ENCODE assay signal across 9 cellular contexts in genomic region chrX:41137589-41137988, GRCh38. TPM values are rescaled to one million over a fixed set of nuclear protein-coding genes. Genes with fewer than 3 reads are reported as not detected.
A peak's percentile ranks its signal among the peaks of the same experiment; 100 is the strongest.
DNase-seq lines count a peak whose midpoint lies in the region; ATAC-seq and TF ChIP-seq lines count a peak whose summit lies in the region.
"Had no signal": no experiment of that assay in that cellular context is flagged by ENCODE, and none has a peak within 500 bp of the region (broad histone marks: within the 10 kb centered on the region; RNA-seq: fewer than 3 reads in every experiment).

No MANE protein-coding gene starts in this region.

- CTCF ChIA-PET in AG04450 (lab: Charles Lee): interaction anchor here (0.6 to 1.9 kb wide), 5 partner anchors 10 to 184 kb away, joined by 3 to 14 read pairs (median 5); no protein-coding TSS in a partner anchor

- TF ChIP-seq CTCF in AG04450 (IDR thresholded peaks at IDR 0.05; ENCODE audit: low read depth, low read length) (peak; percentile 39), GM06990 (IDR thresholded peaks at IDR 0.05; ENCODE audit: insufficient read depth, low read length, poor library complexity, severe bottlenecking) (peak; percentile 36), foreskin keratinocyte (conservative IDR thresholded peaks at IDR 0.05) (peak; percentile 49)

- no peaks in the 10 kb centered on the region for H3K36me3 ChIP-seq in GM06990 (ENCODE audit: control insufficient read depth, insufficient read depth, low read length)

- DNase-seq in AG04450 (ENCODE audit: low read depth, low spot score) (no peak), GM06990 (ENCODE audit: extremely low read depth, insufficient read length) (no peak), RPMI7951 (ENCODE audit: low read depth) (peak; percentile 13), foreskin keratinocyte (no peak), UCSD-AML1 (lab: John Stamatoyannopoulos, UW; ENCODE audit: unreplicated experiment) (no peak), anterior cingulate cortex (lab: John Stamatoyannopoulos, UW) (no peak)
- DNase-seq: activated CD8-positive, alpha-beta memory T cell treated with anti-CD3 and anti-CD28 coated beads, Interleukin-2, amount 10 ng/mL, durations not matched to agents 7 days and 5 days had no signal

- no peaks in the 10 kb centered on the region for H3K9me3 ChIP-seq in AG04450 (ENCODE audit: control insufficient read depth, insufficient read depth, low read length)

- no peaks in the 10 kb centered on the region for H3K27me3 ChIP-seq in AG04450 (ENCODE audit: control insufficient read depth, insufficient read depth, low read length)
- no peaks in the 10 kb centered on the region for H3K27me3 ChIP-seq in GM06990 (replicated peaks; ENCODE audit: control insufficient read depth, insufficient read depth, low read length)
- H3K27me3 ChIP-seq in foreskin keratinocyte: no peaks in the 10 kb centered on the region

- POLR2A ChIA-PET in AG04450 (lab: Yijun Ruan, JAX): no interaction called here

- no peaks in the 10 kb centered on the region for H3K4me1 ChIP-seq in foreskin keratinocyte

- H3K27ac ChIP-seq in AG04450 (ENCODE audit: low read depth, low read length) (no peak overlapping the region), foreskin keratinocyte (no peak overlapping the region)

- no peak for ATAC-seq in foreskin keratinocyte
- no peak for ATAC-seq in HG02870 (IDR thresholded peaks at IDR 0.05; ENCODE audit: unreplicated experiment)
- no peak for ATAC-seq in GM21619 (IDR thresholded peaks at IDR 0.05; ENCODE audit: unreplicated experiment)
- ATAC-seq: activated CD8-positive, alpha-beta memory T cell treated with anti-CD3 and anti-CD28 coated beads, Interleukin-2, amount 10 ng/mL, durations not matched to agents 7 days and 5 days had no signal

- H3K4me3 ChIP-seq in AG04450 (ENCODE audit: low read depth, low read length) (no peak overlapping the region), GM06990 (replicated peaks; ENCODE audit: low read depth, low read length) (no peak overlapping the region)

RNA-seq across cellular contexts. Expression of gene USP9X, which starts 52.3 kb away (rescaled TPM):
- 49.1 and 49.3 TPM in 2 replicates for polyA plus RNA-seq in AG04450 (2011; rRNA removed)
- 153 and 272 TPM in 2 replicates for polyA minus RNA-seq in AG04450 (2011; rRNA and poly(A)+ RNA removed)
- total RNA-seq in RPMI7951 (2014; rRNA removed; shearing (Covaris generic)): 78.3 and 82.9 TPM in 2 replicates
- 54.0 and 60.9 TPM in 2 replicates for total RNA-seq in foreskin keratinocyte
- 11.0 and 11.6 TPM in 2 replicates for polyA plus RNA-seq in foreskin keratinocyte
